ENCODE assay signal across 15 cellular contexts in genomic region chr5:6710551-6711318, GRCh38. TPM values are rescaled to one million over a fixed set of nuclear protein-coding genes. Genes with fewer than 3 reads are reported as not detected.
A peak's percentile ranks its signal among the peaks of the same experiment; 100 is the strongest.
DNase-seq lines count a peak whose midpoint lies in the region; TF ChIP-seq lines count a peak whose summit lies in the region.
"Had no signal": no experiment of that assay in that cellular context is flagged by ENCODE, and none has a peak within 500 bp of the region (broad histone marks: within the 10 kb centered on the region; RNA-seq: fewer than 3 reads in every experiment).

No MANE protein-coding gene starts in this region.

- H3K36me3 ChIP-seq in uterus, result no peaks in the 10 kb centered on the region
- H3K36me3 ChIP-seq: adrenal gland had no signal

- no peak overlapping the region for H3K4me3 Mint-ChIP-seq in activated T-cell treated with anti-CD3 and anti-CD28 coated beads, Interleukin-2, amount 50 U/mL, for 24 hours
- H3K4me3 Mint-ChIP-seq in IgD-negative memory B cell (peak overlapping the region in 3 of 4 donors; percentile 49 to 86 (median 69)), osteocyte (ENCODE audit: unreplicated experiment) (no peak overlapping the region)
- no peak overlapping the region for H3K4me3 Mint-ChIP-seq in dendritic cell treated with granulocyte-macrophage colony-stimulating factor and Interleukin-4, amounts not matched to agents 40 ng/mL and 50 ng/mL, for 4 days

- H3K27ac Mint-ChIP-seq in activated T-cell treated with anti-CD3 and anti-CD28 coated beads, Interleukin-2, amount 50 U/mL, for 24 hours, result peak overlapping the region; percentile 23
- peak overlapping the region in 1 of 3 donors; percentile 37 for H3K27ac Mint-ChIP-seq in IgD-negative memory B cell
- H3K27ac Mint-ChIP-seq in dendritic cell treated with granulocyte-macrophage colony-stimulating factor and Interleukin-4, amounts not matched to agents 40 ng/mL and 50 ng/mL, for 4 days, result peak overlapping the region; percentile 23
- no peak overlapping the region for H3K27ac Mint-ChIP-seq in osteocyte (ENCODE audit: unreplicated experiment)
- H3K27ac Mint-ChIP-seq: endodermal cell had no signal

- no peak overlapping the region for H3K4me3 ChIP-seq in uterus

- H3K27me3 ChIP-seq in uterus, result no peaks in the 10 kb centered on the region
- H3K27me3 ChIP-seq: adrenal gland had no signal

- TF ChIP-seq POLR2A in uterus (IDR thresholded peaks at IDR 0.05), result no peak

- H3K27ac ChIP-seq in uterus, result no peak overlapping the region

- intact Hi-C loops in dendritic cell treated with granulocyte-macrophage colony-stimulating factor and Interleukin-4, amounts not matched to agents 40 ng/mL and 50 ng/mL, for 4 days (cut with micrococcal nuclease), result loop anchor here (5.0 kb wide), 2 partner anchors 37 to 1288 kb away; partner anchors contain the start of gene ICE1
- intact Hi-C loops in uterus (cut with DNase I; ENCODE audit: low total_unique reads), result loop anchor here (5.0 kb wide), 1 partner anchor 78 kb away; the partner anchor contains the start of genes NSUN2 and SRD5A1

- peaks cover 18% of the 10 kb centered on the region for H3K4me1 Mint-ChIP-seq in activated T-cell treated with anti-CD3 and anti-CD28 coated beads, Interleukin-2, amount 50 U/mL, for 24 hours (ENCODE audit: low read depth)
- H3K4me1 Mint-ChIP-seq in IgD-negative memory B cell (peaks cover 11 to 12% (median 11%) of the 10 kb centered on the region in 3 donors), osteocyte (ENCODE audit: unreplicated experiment) (peaks cover 30% of the 10 kb centered on the region)
- peaks cover 38% of the 10 kb centered on the region for H3K4me1 Mint-ChIP-seq in dendritic cell treated with granulocyte-macrophage colony-stimulating factor and Interleukin-4, amounts not matched to agents 40 ng/mL and 50 ng/mL, for 4 days (ENCODE audit: low read depth)

- H3K27me3 Mint-ChIP-seq in activated T-cell treated with anti-CD3 and anti-CD28 coated beads, Interleukin-2, amount 50 U/mL, for 24 hours, result no peaks in the 10 kb centered on the region
- H3K27me3 Mint-ChIP-seq in IgD-negative memory B cell (peaks cover 1% of the 10 kb centered on the region), osteocyte (ENCODE audit: unreplicated experiment) (no peaks in the 10 kb centered on the region)
- H3K27me3 Mint-ChIP-seq in dendritic cell treated with granulocyte-macrophage colony-stimulating factor and Interleukin-4, amounts not matched to agents 40 ng/mL and 50 ng/mL, for 4 days, result peaks cover 8% of the 10 kb centered on the region

- H3K36me3 Mint-ChIP-seq in activated T-cell treated with anti-CD3 and anti-CD28 coated beads, Interleukin-2, amount 50 U/mL, for 24 hours (ENCODE audit: low read depth), result peaks cover 12% of the 10 kb centered on the region
- H3K36me3 Mint-ChIP-seq in IgD-negative memory B cell (no peaks in the 10 kb centered on the region), osteocyte (ENCODE audit: unreplicated experiment) (no peaks in the 10 kb centered on the region)
- H3K36me3 Mint-ChIP-seq in dendritic cell treated with granulocyte-macrophage colony-stimulating factor and Interleukin-4, amounts not matched to agents 40 ng/mL and 50 ng/mL, for 4 days (ENCODE audit: low read depth), result no peaks in the 10 kb centered on the region

- no peaks in the 10 kb centered on the region for H3K9me3 Mint-ChIP-seq in activated T-cell treated with anti-CD3 and anti-CD28 coated beads, Interleukin-2, amount 50 U/mL, for 24 hours
- H3K9me3 Mint-ChIP-seq in IgD-negative memory B cell (no peaks in the 10 kb centered on the region), osteocyte (ENCODE audit: unreplicated experiment) (no peaks in the 10 kb centered on the region)
- peaks cover 9% of the 10 kb centered on the region for H3K9me3 Mint-ChIP-seq in dendritic cell treated with granulocyte-macrophage colony-stimulating factor and Interleukin-4, amounts not matched to agents 40 ng/mL and 50 ng/mL, for 4 days
- H3K9me3 Mint-ChIP-seq: endodermal cell had no signal

- TF ChIP-seq CTCF in osteocyte (IDR thresholded peaks at IDR 0.05), result no peak
- no peak for TF ChIP-seq CTCF in uterus (IDR thresholded peaks at IDR 0.05)

- H3K4me1 ChIP-seq in uterus, result peaks cover 0 to 3% of the 10 kb centered on the region in 2 donors

- no peaks in the 10 kb centered on the region for H3K9me3 ChIP-seq in uterus
- H3K9me3 ChIP-seq: adrenal gland had no signal

- no peak for DNase-seq in activated T-cell treated with anti-CD3 and anti-CD28 coated beads, Interleukin-2, amount 50 U/mL, for 24 hours
- no peak for DNase-seq in activated T-cell treated with anti-CD3 and anti-CD28 coated beads, Interleukin-2, amount 50 U/mL, for 1 hour
- peak; percentile 62 for DNase-seq in osteocyte (ENCODE audit: extremely low spot score, unreplicated experiment)
- no peak for DNase-seq in inferior parietal cortex (ENCODE audit: extremely low spot score)
- no peak for DNase-seq in SIG-M5 treated with dmso at 0.1 percent for 504 hours (lab: John Stamatoyannopoulos, UW; ENCODE audit: unreplicated experiment)
- DNase-seq in uterus, result no peak
- DNase-seq: central memory CD4-positive, alpha-beta T cell; endodermal cell; Karpas-422; NCI-H1092 treated with DMSO at 0.1 percent for 48 hours; NCI-H2171; WERI-Rb-1 had no signal

RNA-seq across cellular contexts. Expression of gene TENT4A, which starts 2.5 kb away (rescaled TPM):
- polyA plus RNA-seq in IgD-negative memory B cell, result 1.6 TPM
- total RNA-seq in osteocyte (21.3 and 21.6 TPM in 2 replicates), uterus (10 to 100 TPM; 14.1 to 43.3 (median 27.2) TPM)

Comparison
In these comparisons a context has a peak if more than half of its experiments do, and no peak if none do; other contexts are left out.
1. H3K4me3 Mint-ChIP-seq: peak in IgD-negative memory B cell (3 of 4); none in activated T-cell treated with anti-CD3 and anti-CD28 coated beads, Interleukin-2, amount 50 U/mL, for 24 hours (single experiment), dendritic cell treated with granulocyte-macrophage colony-stimulating factor and Interleukin-4, amounts not matched to agents 40 ng/mL and 50 ng/mL, for 4 days (single experiment) and osteocyte (single experiment).